8 cellular contexts compared by ENCODE assay signal in the genomic region with DNA sequence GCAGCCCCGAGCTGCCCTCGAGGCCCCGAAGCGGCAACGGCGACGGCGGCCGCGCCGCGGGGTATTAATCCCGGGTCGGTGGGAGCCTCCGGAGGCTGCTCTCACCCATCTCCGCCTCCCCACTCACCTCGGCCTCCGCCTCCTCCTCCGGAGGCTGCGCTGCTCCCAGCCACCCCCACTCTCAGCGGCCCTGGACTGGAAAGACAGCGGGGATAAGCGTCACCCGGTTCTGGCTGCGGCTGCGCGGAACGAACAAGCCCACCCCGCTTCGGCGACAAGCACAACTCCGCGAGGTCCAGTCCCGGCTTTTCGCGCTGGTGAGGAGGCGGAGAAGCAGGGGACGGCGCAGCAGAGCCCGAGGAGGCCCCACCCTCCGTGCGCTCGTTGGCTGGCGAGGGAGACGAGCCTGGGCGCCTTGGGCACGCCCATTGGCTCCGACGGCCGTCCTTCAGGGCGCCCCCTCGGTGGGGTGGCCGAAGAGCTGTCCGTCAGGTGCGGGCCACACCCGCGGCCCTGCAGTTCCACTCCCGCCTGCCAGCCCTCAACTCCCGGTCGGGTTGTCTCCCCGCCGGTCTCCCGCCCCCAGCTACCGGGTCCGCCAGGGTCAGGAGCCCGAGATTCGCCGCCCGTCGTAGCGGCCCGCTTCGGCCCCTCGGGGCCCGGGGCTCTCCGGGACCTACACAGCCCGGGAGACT. TPM values are rescaled to one million over a fixed set of nuclear protein-coding genes. Genes with fewer than 3 reads are reported as not detected.
DNase-seq lines count a peak whose midpoint lies in the region; ATAC-seq, FAIRE-seq and TF ChIP-seq lines count a peak whose summit lies in the region.

Gene ZMYM5, minus strand, starts transcription at position 327 of the 695 bp plus-strand sequence. CDS start 11,469 bp downstream, outside the sequence.

- no peak for FAIRE-seq in kidney (lab: Jason Lieb, UNC)

- TF ChIP-seq CTCF in AG09319 (IDR thresholded peaks at IDR 0.05; ENCODE audit: low read depth, low read length) (no peak), kidney (IDR thresholded peaks at IDR 0.05; ENCODE audit: borderline replicate concordance, extremely low read depth, insufficient read depth) (no peak)

- H3K4me1 ChIP-seq in kidney (ENCODE audit: control insufficient read depth in 1 of 2, insufficient read depth in 1 of 2, low read depth in 1 of 2, low read length in 2 of 2) = peaks cover 8 to 9% of the 10 kb centered on the region in 2 donors

- peaks cover 0 to 2% of the 10 kb centered on the region in 2 donors for H3K36me3 ChIP-seq in kidney (ENCODE audit: control insufficient read depth in 1 of 2, insufficient read depth in 2 of 2, low read length in 2 of 2)

- peak within 1 kb of the TSS; percentile 85 to 96 for H3K4me3 ChIP-seq in kidney (ENCODE audit: low read length in 2 of 2)

- peak within 1 kb of the TSS; percentile 78 to 93 for H3K9ac ChIP-seq in kidney (ENCODE audit: low read length in 2 of 2)

- DNase-seq in AG09319 (ENCODE audit: extremely low read depth, low read depth) (peak; percentile 99), NCI-H460 (ENCODE audit: extremely low read depth, low read depth) (peak; percentile 96), cerebellum (ENCODE audit: low spot score) (peak; percentile 98), kidney (peak; percentile 100)
- peak; percentile 96 for DNase-seq in activated CD4-positive, CD25-positive, alpha-beta regulatory T cell treated with anti-CD3 and anti-CD28 coated beads, Interleukin-2, amount 50 U/mL, for 72 hours
- DNase-seq in stimulated activated CD4-positive, alpha-beta T cell treated with anti-CD3 and anti-CD28 coated beads, Interleukin-15, amount 100 ng/mL, for 24 hours = peak; percentile 98

- intact Hi-C loops in kidney (cut with DNase I) = no loop called here

- no peaks in the 10 kb centered on the region for H3K9me3 ChIP-seq in kidney (ENCODE audit: control insufficient read depth in 1 of 2, low read length in 2 of 2)

- H3K27ac ChIP-seq in kidney (ENCODE audit: low read depth in 2 of 2, low read length in 2 of 2) = peak within 1 kb of the TSS; percentile 96 to 98

- ATAC-seq in GM19035 (IDR thresholded peaks at IDR 0.05; ENCODE audit: unreplicated experiment) (peak; percentile 78), HG03354 (IDR thresholded peaks at IDR 0.05; ENCODE audit: poor library complexity, severe bottlenecking, unreplicated experiment) (peak; percentile 84)

RNA-seq across cellular contexts. Expression of gene ZMYM5, which starts in this region (rescaled TPM):
- 11.6 and 13.5 TPM in 2 replicates for total RNA-seq in NCI-H460 (2014; rRNA removed; shearing (Covaris generic))
- polyA plus RNA-seq in NCI-H460 (2014; cell fraction: nucleus; rRNA removed) = 4.1 and 5.7 TPM in 2 replicates
- 32.8 TPM for total RNA-seq in cerebellum
- total RNA-seq in kidney = 15.2 TPM
- 4.8 TPM for polyA plus RNA-seq in kidney (ENCODE audit: insufficient read depth, low read depth, low replicate concordance)

Comparison
In these comparisons a context has a peak if more than half of its experiments do, and no peak if none do; other contexts are left out.
1. Peak in every context shown above with its lines: DNase-seq, ATAC-seq, H3K4me3 ChIP-seq and H3K27ac ChIP-seq.